Comparison of ENCODE assay signal across 19 cellular contexts in the genomic region with DNA sequence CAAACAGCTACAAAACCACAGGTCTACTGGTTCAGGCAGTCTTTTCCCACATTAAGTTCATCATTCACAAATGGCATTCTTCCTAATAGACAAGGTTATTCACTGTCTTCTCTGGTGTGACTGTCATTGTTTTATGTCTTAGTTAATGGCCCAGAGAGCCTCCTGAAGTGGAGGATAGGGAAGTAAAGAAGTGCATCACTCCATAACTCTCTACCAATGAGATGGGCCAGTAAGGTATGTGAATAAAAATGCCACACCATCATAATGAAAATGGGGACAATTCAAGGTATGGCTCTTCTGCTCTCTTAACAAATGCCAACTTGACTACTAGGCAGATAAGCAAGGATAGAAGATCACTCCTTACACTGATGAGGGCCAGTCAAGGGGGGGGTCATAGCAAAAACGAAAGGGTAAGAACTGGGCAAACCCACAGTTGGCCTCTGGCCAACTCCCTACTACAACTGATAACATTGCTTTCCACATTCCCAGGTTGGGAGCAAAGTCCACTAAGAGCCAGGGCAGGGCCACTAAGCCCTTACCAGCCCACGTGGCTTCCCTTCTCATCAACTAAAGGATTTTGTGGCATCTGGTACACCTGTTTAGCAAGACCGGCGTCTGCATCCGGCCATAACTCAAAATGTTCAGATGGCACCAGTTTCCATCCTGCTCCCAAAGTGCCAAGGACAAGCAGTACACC. TPM values are rescaled to one million over a fixed set of nuclear protein-coding genes. Genes with fewer than 3 reads are reported as not detected.
DNase-seq lines count a peak whose midpoint lies in the region; ATAC-seq lines count a peak whose summit lies in the region.
"Had no signal": no experiment of that assay in that cellular context is flagged by ENCODE, and none has a peak within 500 bp of the region (broad histone marks: within the 10 kb centered on the region; RNA-seq: fewer than 3 reads in every experiment).

No MANE protein-coding gene starts in this region.

- H3K27ac Mint-ChIP-seq in activated T-cell treated with anti-CD3 and anti-CD28 coated beads, Interleukin-2, amount 50 U/mL, for 72 hours = peak overlapping the region; percentile 81
- H3K27ac Mint-ChIP-seq in stimulated activated effector memory CD8-positive, alpha-beta T cell treated with anti-CD3 and anti-CD28 coated beads, Interleukin-12 subunit alpha, Interleukin-12 subunit beta, amount 100 ng/mL, for 72 hours = peak overlapping the region; percentile 9
- H3K27ac Mint-ChIP-seq: activated T-helper 2 cell treated with anti-CD3 and anti-CD28 coated beads, Interferon-gamma antibody, Interleukin-2, Interleukin-4, amounts not matched to agents 10 μg/mL and 5 μg/mL and 100 μg/mL, durations not matched to agents 14 hours and 24 hours and 36 hours had no signal

- ATAC-seq in activated T-cell treated with anti-CD3 and anti-CD28 coated beads, Interleukin-2, amount 50 U/mL, for 72 hours (replicated peaks in 1 of 2) = no peak
- peak; percentile 83 for ATAC-seq in left lobe of liver
- no peak for ATAC-seq in stimulated activated effector memory CD8-positive, alpha-beta T cell treated with anti-CD3 and anti-CD28 coated beads, Interleukin-12 subunit alpha, Interleukin-12 subunit beta, amount 100 ng/mL, for 72 hours
- no peak for ATAC-seq in GM18861 (IDR thresholded peaks at IDR 0.05; ENCODE audit: unreplicated experiment)
- ATAC-seq: Right ventricle myocardium inferior had no signal

- no peak for DNase-seq in activated T-cell treated with anti-CD3 and anti-CD28 coated beads, Interleukin-2, amount 50 U/mL, for 72 hours
- no peak for DNase-seq in activated T-cell treated with anti-CD3 and anti-CD28 coated beads for 4 hours
- peak; percentile 72 for DNase-seq in SW480 (ENCODE audit: low spot score)
- peak; percentile 82 for DNase-seq in left lobe of liver (ENCODE audit: low spot score)
- DNase-seq in stimulated activated effector memory CD8-positive, alpha-beta T cell treated with anti-CD3 and anti-CD28 coated beads, Interleukin-12 subunit alpha, Interleukin-12 subunit beta, amount 100 ng/mL, for 72 hours (ENCODE audit: low spot score in 2 of 2) = no peak
- no peak for DNase-seq in hippocampal formation (lab: John Stamatoyannopoulos, UW)
- no peak for DNase-seq in NCI-H128 (lab: John Stamatoyannopoulos, UW; ENCODE audit: unreplicated experiment)
- DNase-seq: activated CD4-positive, CD25-positive, alpha-beta regulatory T cell; activated CD8-positive, alpha-beta memory T cell treated with anti-CD3 and anti-CD28 coated beads for 24 hours; hypothalamus; NCI-H1694; NCI-H446; stimulated activated CD4-positive, alpha-beta T cell treated with anti-CD3 and anti-CD28 coated beads, Interleukin-15, amount 100 ng/mL, for 24 hours; stimulated activated naive CD4-positive, alpha-beta T cell; upper lobe of left lung had no signal

- peaks cover 27% of the 10 kb centered on the region for H3K4me1 Mint-ChIP-seq in activated T-cell treated with anti-CD3 and anti-CD28 coated beads, Interleukin-2, amount 50 U/mL, for 72 hours (ENCODE audit: low read depth)
- peaks cover 11% of the 10 kb centered on the region for H3K4me1 Mint-ChIP-seq in stimulated activated effector memory CD8-positive, alpha-beta T cell treated with anti-CD3 and anti-CD28 coated beads, Interleukin-12 subunit alpha, Interleukin-12 subunit beta, amount 100 ng/mL, for 72 hours
- H3K4me1 Mint-ChIP-seq: CD14-positive monocyte had no signal

- no peak overlapping the region for H3K4me3 Mint-ChIP-seq in activated T-cell treated with anti-CD3 and anti-CD28 coated beads, Interleukin-2, amount 50 U/mL, for 72 hours
- H3K4me3 Mint-ChIP-seq in stimulated activated effector memory CD8-positive, alpha-beta T cell treated with anti-CD3 and anti-CD28 coated beads, Interleukin-12 subunit alpha, Interleukin-12 subunit beta, amount 100 ng/mL, for 72 hours = no peak overlapping the region
- H3K4me3 Mint-ChIP-seq: CD14-positive monocyte had no signal

- no peaks in the 10 kb centered on the region for H3K27me3 Mint-ChIP-seq in activated T-cell treated with anti-CD3 and anti-CD28 coated beads, Interleukin-2, amount 50 U/mL, for 72 hours (ENCODE audit: low read depth)

- H3K9me3 Mint-ChIP-seq in activated T-cell treated with anti-CD3 and anti-CD28 coated beads, Interleukin-2, amount 50 U/mL, for 72 hours = no peaks in the 10 kb centered on the region
- H3K9me3 Mint-ChIP-seq in stimulated activated effector memory CD8-positive, alpha-beta T cell treated with anti-CD3 and anti-CD28 coated beads, Interleukin-12 subunit alpha, Interleukin-12 subunit beta, amount 100 ng/mL, for 72 hours = no peaks in the 10 kb centered on the region
- H3K9me3 Mint-ChIP-seq: activated T-helper 2 cell treated with anti-CD3 and anti-CD28 coated beads, Interferon-gamma antibody, Interleukin-2, Interleukin-4, amounts not matched to agents 10 μg/mL and 5 μg/mL and 100 μg/mL, durations not matched to agents 14 hours and 24 hours and 36 hours; CD14-positive monocyte had no signal

- H3K36me3 Mint-ChIP-seq in activated T-cell treated with anti-CD3 and anti-CD28 coated beads, Interleukin-2, amount 50 U/mL, for 72 hours (ENCODE audit: insufficient read depth in 2 of 2) = peaks cover 22 to 62% of the 10 kb centered on the region in 2 donors
- peaks cover 100% of the 10 kb centered on the region for H3K36me3 Mint-ChIP-seq in stimulated activated effector memory CD8-positive, alpha-beta T cell treated with anti-CD3 and anti-CD28 coated beads, Interleukin-12 subunit alpha, Interleukin-12 subunit beta, amount 100 ng/mL, for 72 hours

RNA-seq across cellular contexts. Expression of a gene that starts 10.0 kb away (rescaled TPM):
- total RNA-seq in activated T-cell treated with anti-CD3 and anti-CD28 coated beads, Interleukin-2, amount 50 U/mL, for 72 hours = 100 to 1,000 TPM; 333 to 424 TPM
- total RNA-seq in left lobe of liver = 109 TPM

Comparison
In these comparisons a context has a peak if more than half of its experiments do, and no peak if none do; other contexts are left out.
1. DNase-seq: peak in SW480 (single experiment) and left lobe of liver (single experiment); none in activated T-cell treated with anti-CD3 and anti-CD28 coated beads, Interleukin-2, amount 50 U/mL, for 72 hours (0 of 2), activated T-cell treated with anti-CD3 and anti-CD28 coated beads for 4 hours (single experiment), stimulated activated effector memory CD8-positive, alpha-beta T cell treated with anti-CD3 and anti-CD28 coated beads, Interleukin-12 subunit alpha, Interleukin-12 subunit beta, amount 100 ng/mL, for 72 hours (0 of 2), hippocampal formation (0 of 2) and NCI-H128 (single experiment).